Comparison of ENCODE assay signal across 18 cellular contexts in genomic region chr7:105768117-105768516, GRCh38.
A peak's percentile ranks its signal among the peaks of the same experiment; 100 is the strongest.
DNase-seq lines count a peak whose midpoint lies in the region; ATAC-seq and TF ChIP-seq lines count a peak whose summit lies in the region.
"Had no signal": no experiment of that assay in that cellular context is flagged by ENCODE, and none has a peak within 500 bp of the region (broad histone marks: within the 10 kb centered on the region; RNA-seq: fewer than 3 reads in every experiment).

No MANE protein-coding gene starts in this region.

- no peak overlapping the region for H3K27ac Mint-ChIP-seq in natural killer cell treated with Interleukin-12 subunit alpha and Interleukin-12 subunit beta and Interleukin-15 and Interleukin-18, amount 100 ng/mL, for 72 hours
- H3K27ac Mint-ChIP-seq in natural killer cell = no peak overlapping the region
- H3K27ac Mint-ChIP-seq in central memory CD8-positive, alpha-beta T cell (ENCODE audit: low read depth) = peak overlapping the region; percentile 22
- peak overlapping the region; percentile 29 for H3K27ac Mint-ChIP-seq in neural progenitor cell
- H3K27ac Mint-ChIP-seq: B cell; CD8-positive, alpha-beta T cell; HFFc6 had no signal

- H3F3A ChIP-seq in neural progenitor cell (ENCODE audit: low read depth) = no peaks in the 10 kb centered on the region

- no peak overlapping the region for H2AFZ ChIP-seq in neural progenitor cell (replicated peaks)
- H2AFZ ChIP-seq: GM23248 had no signal

- peaks cover 0 to 1% of the 10 kb centered on the region in 2 donors for H3K27me3 Mint-ChIP-seq in natural killer cell treated with Interleukin-12 subunit alpha and Interleukin-12 subunit beta and Interleukin-15 and Interleukin-18, amount 100 ng/mL, for 72 hours
- H3K27me3 Mint-ChIP-seq in natural killer cell (ENCODE audit: low read depth in 2 of 2) = no peaks in the 10 kb centered on the region
- H3K27me3 Mint-ChIP-seq in central memory CD8-positive, alpha-beta T cell = no peaks in the 10 kb centered on the region
- no peaks in the 10 kb centered on the region for H3K27me3 Mint-ChIP-seq in neural progenitor cell (ENCODE audit: insufficient read depth, low read depth)

- H3K9ac ChIP-seq in neural progenitor cell = no peak overlapping the region
- H3K9ac ChIP-seq: BLaER1 treated with 17β-estradiol and CSF1 and Interleukin-3, amounts not matched to agents 10 nM and 100 nM; GM23248 had no signal

- no peaks in the 10 kb centered on the region for H3K9me3 ChIP-seq in neural progenitor cell (ENCODE audit: low read depth)

- no peak overlapping the region for H3K4me3 Mint-ChIP-seq in natural killer cell treated with Interleukin-12 subunit alpha and Interleukin-12 subunit beta and Interleukin-15 and Interleukin-18, amount 100 ng/mL, for 72 hours
- H3K4me3 Mint-ChIP-seq in natural killer cell = no peak overlapping the region
- no peak overlapping the region for H3K4me3 Mint-ChIP-seq in central memory CD8-positive, alpha-beta T cell
- H3K4me3 Mint-ChIP-seq in neural progenitor cell = no peak overlapping the region
- H3K4me3 Mint-ChIP-seq: CD8-positive, alpha-beta T cell; HFFc6 had no signal

- H3K4me1 Mint-ChIP-seq in natural killer cell treated with Interleukin-12 subunit alpha and Interleukin-12 subunit beta and Interleukin-15 and Interleukin-18, amount 100 ng/mL, for 72 hours (ENCODE audit: low read depth in 2 of 2) = peaks cover 6 to 12% of the 10 kb centered on the region in 2 donors
- H3K4me1 Mint-ChIP-seq in natural killer cell (peaks cover 13 to 23% of the 10 kb centered on the region in 2 donors), neural progenitor cell (peaks cover 20% of the 10 kb centered on the region)
- peaks cover 31% of the 10 kb centered on the region for H3K4me1 Mint-ChIP-seq in central memory CD8-positive, alpha-beta T cell

- no peaks in the 10 kb centered on the region for H3K9me3 Mint-ChIP-seq in natural killer cell treated with Interleukin-12 subunit alpha and Interleukin-12 subunit beta and Interleukin-15 and Interleukin-18, amount 100 ng/mL, for 72 hours
- no peaks in the 10 kb centered on the region for H3K9me3 Mint-ChIP-seq in natural killer cell
- no peaks in the 10 kb centered on the region for H3K9me3 Mint-ChIP-seq in central memory CD8-positive, alpha-beta T cell
- no peaks in the 10 kb centered on the region for H3K9me3 Mint-ChIP-seq in neural progenitor cell
- H3K9me3 Mint-ChIP-seq: CD8-positive, alpha-beta T cell; HFFc6 had no signal

- intact Hi-C loops in natural killer cell (cut with micrococcal nuclease) = loop anchor here (10.0 kb wide), 1 partner anchor 387 kb away; no protein-coding TSS in a partner anchor

- H3K36me3 Mint-ChIP-seq in natural killer cell treated with Interleukin-12 subunit alpha and Interleukin-12 subunit beta and Interleukin-15 and Interleukin-18, amount 100 ng/mL, for 72 hours = no peaks in the 10 kb centered on the region
- H3K36me3 Mint-ChIP-seq in natural killer cell (no peaks in the 10 kb centered on the region), neural progenitor cell (peaks cover 8% of the 10 kb centered on the region)
- peaks cover 4% of the 10 kb centered on the region for H3K36me3 Mint-ChIP-seq in central memory CD8-positive, alpha-beta T cell (ENCODE audit: insufficient read depth)

- no peak overlapping the region for H3K4me2 ChIP-seq in neural progenitor cell
- H3K4me2 ChIP-seq: BLaER1 treated with 17β-estradiol and CSF1 and Interleukin-3, amounts not matched to agents 10 nM and 100 nM had no signal

- peak; percentile 6 for DNase-seq in natural killer cell treated with Interleukin-12 subunit alpha and Interleukin-12 subunit beta and Interleukin-15 and Interleukin-18, amount 100 ng/mL, for 72 hours (ENCODE audit: low spot score)
- DNase-seq in natural killer cell (no peak), neural progenitor cell (ENCODE audit: low spot score) (no peak), DMS79 treated with DMSO at 0.1 percent for 48 hours (lab: John Stamatoyannopoulos, UW) (no peak)
- no peak for DNase-seq in central memory CD8-positive, alpha-beta T cell (ENCODE audit: low spot score in 2 of 2)
- DNase-seq: 8988T; Calu3; CD8-positive, alpha-beta T cell; DMS 273 treated with DMSO at 0.1 percent for 48 hours; DMS53; GM23248; HFFc6; KBM-7 had no signal

- H4K20me1 ChIP-seq in neural progenitor cell (ENCODE audit: low read depth) = peaks cover 17% of the 10 kb centered on the region

- TF ChIP-seq CTCF in natural killer cell (IDR thresholded peaks at IDR 0.05) (no peak), neural progenitor cell (IDR thresholded peaks at IDR 0.05) (no peak)

- H3K36me3 ChIP-seq in neural progenitor cell = no peaks in the 10 kb centered on the region

- no peak overlapping the region for H3K27ac ChIP-seq in neural progenitor cell
- H3K27ac ChIP-seq: BLaER1 treated with 17β-estradiol and CSF1 and Interleukin-3, amounts not matched to agents 10 nM and 100 nM; GM23248 had no signal

- no peaks in the 10 kb centered on the region for H3K27me3 ChIP-seq in neural progenitor cell
- H3K27me3 ChIP-seq: BLaER1 treated with 17β-estradiol and CSF1 and Interleukin-3, amounts not matched to agents 10 nM and 100 nM had no signal

- H3K79me2 ChIP-seq in neural progenitor cell (ENCODE audit: low read depth) = no peaks in the 10 kb centered on the region

- ATAC-seq in natural killer cell treated with Interleukin-12 subunit alpha and Interleukin-12 subunit beta and Interleukin-15 and Interleukin-18, amount 100 ng/mL, for 72 hours = no peak
- ATAC-seq in natural killer cell = no peak
- no peak for ATAC-seq in central memory CD8-positive, alpha-beta T cell (replicated peaks; ENCODE audit: extremely low read depth, poor library complexity, severe bottlenecking)
- no peak for ATAC-seq in HG03108 (IDR thresholded peaks at IDR 0.05; ENCODE audit: unreplicated experiment)
- ATAC-seq in HG02884 (IDR thresholded peaks at IDR 0.05; ENCODE audit: unreplicated experiment) = no peak
- ATAC-seq: CD8-positive, alpha-beta T cell; HCT116 had no signal

- H3K4me3 ChIP-seq in neural progenitor cell = no peak overlapping the region
- H3K4me3 ChIP-seq: BLaER1 treated with 17β-estradiol and CSF1 and Interleukin-3, amounts not matched to agents 10 nM and 100 nM; GM23248 had no signal

- peaks cover 8% of the 10 kb centered on the region for H3K4me1 ChIP-seq in neural progenitor cell

Comparison
In these comparisons a context has a peak if more than half of its experiments do, and no peak if none do; other contexts are left out.
1. H3K27ac Mint-ChIP-seq: peak in central memory CD8-positive, alpha-beta T cell (single experiment) and neural progenitor cell (single experiment); none in natural killer cell treated with Interleukin-12 subunit alpha and Interleukin-12 subunit beta and Interleukin-15 and Interleukin-18, amount 100 ng/mL, for 72 hours (0 of 2) and natural killer cell (0 of 2).